Comparison of ENCODE assay signal across 10 cellular contexts in genomic region chr13:50589139-50589538, GRCh38.
DNase-seq lines count a peak whose midpoint lies in the region; ATAC-seq, FAIRE-seq and TF ChIP-seq lines count a peak whose summit lies in the region.
"Had no signal": no experiment of that assay in that cellular context is flagged by ENCODE, and none has a peak within 500 bp of the region (broad histone marks: within the 10 kb centered on the region; RNA-seq: fewer than 3 reads in every experiment).

No MANE protein-coding gene starts in this region.

- ATAC-seq in HepG2 = no peak
- ATAC-seq: sciatic nerve had no signal

- no peak overlapping the region for H3K4me2 ChIP-seq in HepG2 (ENCODE audit: low read depth, low read length)
- H3K4me2 ChIP-seq: PC-9 had no signal

- no peaks in the 10 kb centered on the region for H3K79me2 ChIP-seq in HepG2 (ENCODE audit: insufficient read depth, low read length)

- in situ Hi-C loops in HepG2 (cut with HindIII; ENCODE audit: extremely low pct_ligation_motif_present, low pct_unique_long_range_greater_than_20kb) = no loop called here

- no TSS peak for BruUV-seq in HepG2 (replicated peaks; lab: Mats Ljungman, UMichigan)

- CTCF ChIA-PET in RWPE1 (lab: Yijun Ruan, JAX) = no interaction called here
- CTCF ChIA-PET in HepG2 (lab: Yijun Ruan, JAX; ENCODE audit: low intra/inter-chr PET ratio, low total read pairs) = no interaction called here

- intact Hi-C loops in HepG2 (cut with micrococcal nuclease; ENCODE audit: unreplicated experiment) = no loop called here

- no peak overlapping the region for H2AFZ ChIP-seq in HepG2 (ENCODE audit: low read length)
- H2AFZ ChIP-seq: PC-9 had no signal

- H3K36me3 ChIP-seq in HepG2 (replicated peaks in 1 of 2; ENCODE audit: control insufficient read depth in 1 of 2, insufficient read depth in 2 of 2, low read length in 2 of 2) = no peaks in the 10 kb centered on the region

- peaks cover 12% of the 10 kb centered on the region; the same call in 1 of the 2 replicates for H3K4me1 ChIP-seq in HepG2 (ENCODE audit: insufficient read depth, low read length)

- TF ChIP-seq CTCF in GM12865 (IDR thresholded peaks at IDR 0.05; ENCODE audit: insufficient read depth, low read depth, low read length, missing control alignments) (no peak), RWPE1 (conservative IDR thresholded peaks at IDR 0.05; ENCODE audit: low read depth) (no peak), fibroblast of mammary gland (conservative IDR thresholded peaks at IDR 0.05; ENCODE audit: control insufficient read depth, insufficient read depth, low read depth, low read length) (no peak), HepG2 (CRISPR knock-in tag; IDR thresholded peaks at IDR 0.05) (no peak)

- TF ChIP-seq POLR2A in HepG2 (IDR thresholded peaks at IDR 0.05; ENCODE audit: insufficient read depth in 1 of 2, low read depth in 2 of 2, low read length in 2 of 2) = no peak

- DNase-seq in A172 (ENCODE audit: low spot score) = peak; percentile 76
- DNase-seq in GM12865 (ENCODE audit: low read depth) = peak; percentile 14
- peak; percentile 37 for DNase-seq in RWPE1 (ENCODE audit: low spot score)
- DNase-seq in fibroblast of mammary gland (ENCODE audit: low read depth) = peak; percentile 99
- no peak for DNase-seq in activated naive CD4-positive, alpha-beta T cell treated with anti-CD3 and anti-CD28 coated beads, Interleukin-2, amount 50 U/mL, for 16 hours
- DNase-seq in HT-29 (ENCODE audit: low spot score) = no peak
- DNase-seq in HepG2 (ENCODE audit: low spot score) = no peak
- no peak for DNase-seq in DMS153 treated with DMSO at 0.1 percent for 48 hours (lab: John Stamatoyannopoulos, UW; ENCODE audit: unreplicated experiment)

- H3K4me3 ChIP-seq in GM12865 (ENCODE audit: low read depth, low read length) = no peak overlapping the region
- no peak overlapping the region for H3K4me3 ChIP-seq in fibroblast of mammary gland (ENCODE audit: control insufficient read depth, low read depth, low read length)
- no peak overlapping the region for H3K4me3 ChIP-seq in HepG2 (replicated peaks in 1 of 3; ENCODE audit: insufficient read depth in 1 of 3, low read depth in 2 of 3, low read length in 3 of 3)
- H3K4me3 ChIP-seq: PC-9 had no signal

- no peaks in the 10 kb centered on the region for H3K9me3 ChIP-seq in HepG2 (ENCODE audit: low read length)

- FAIRE-seq in HepG2 (lab: Jason Lieb, UNC) = no peak

- no peak overlapping the region for H3K9ac ChIP-seq in HepG2 (ENCODE audit: insufficient read depth, low read depth, low read length)

- POLR2A ChIA-PET in RWPE1 (lab: Yijun Ruan, JAX; ENCODE audit: low non-redundant PET) (no interaction called here), HepG2 (lab: Yijun Ruan, JAX) (no interaction called here)

- H3K27me3 ChIP-seq in HepG2 (ENCODE audit: control insufficient read depth in 1 of 2, insufficient read depth in 2 of 2, low read length in 2 of 2) = no peaks in the 10 kb centered on the region

- TF ChIP-seq RAD21 in HepG2 (CRISPR knock-in tag; IDR thresholded peaks at IDR 0.05) = no peak

- no peak for TF ChIP-seq EP300 in HepG2 (IDR thresholded peaks at IDR 0.05; ENCODE audit: low read depth in 2 of 2, low read length in 2 of 2)
- TF ChIP-seq EP300 in HepG2 (CRISPR knock-in tag; IDR thresholded peaks at IDR 0.05; ENCODE audit: borderline replicate concordance) = no peak

- no peaks in the 10 kb centered on the region for H4K20me1 ChIP-seq in HepG2 (ENCODE audit: insufficient read depth, low read length)

- peak overlapping the region; percentile 83 for H3K27ac ChIP-seq in RWPE1
- no peak overlapping the region for H3K27ac ChIP-seq in HepG2 (ENCODE audit: extremely low read length, insufficient read depth, low read length)
- H3K27ac ChIP-seq: PC-9 had no signal

TF ChIP-seq in HepG2, 621 proteins besides CTCF, POLR2A, EP300 and RAD21 (continues in another document):
- TF ChIP-seq ZNF318 (CRISPR knock-in tag; IDR thresholded peaks at IDR 0.05) (no peak), MNT (IDR thresholded peaks at IDR 0.05) (no peak), ZSCAN9 (CRISPR knock-in tag; IDR thresholded peaks at IDR 0.05; ENCODE audit: borderline replicate concordance) (no peak), TRIM22 (IDR thresholded peaks at IDR 0.05) (no peak), TAF1 (CRISPR knock-in tag; IDR thresholded peaks at IDR 0.05) (no peak), NCOA5 (CRISPR knock-in tag; IDR thresholded peaks at IDR 0.05) (no peak), YEATS2 (CRISPR knock-in tag; IDR thresholded peaks at IDR 0.05; ENCODE audit: borderline replicate concordance) (no peak), GATA4 (IDR thresholded peaks at IDR 0.05; ENCODE audit: borderline replicate concordance, low read depth) (no peak)

Comparison
In these comparisons a context has a peak if more than half of its experiments do, and no peak if none do; other contexts are left out.
1. DNase-seq: peak in A172 (single experiment), GM12865 (single experiment), RWPE1 (single experiment) and fibroblast of mammary gland (single experiment); none in activated naive CD4-positive, alpha-beta T cell treated with anti-CD3 and anti-CD28 coated beads, Interleukin-2, amount 50 U/mL, for 16 hours (single experiment), HT-29 (single experiment), HepG2 (single experiment) and DMS153 treated with DMSO at 0.1 percent for 48 hours (single experiment).